In genomic region chr4:105422207-105422920, GRCh38 we compare ENCODE assay signal across 23 cellular contexts.
"Had no signal": no experiment of that assay in that cellular context is flagged by ENCODE, and none has a peak within 500 bp of the region (broad histone marks: within the 10 kb centered on the region; RNA-seq: fewer than 3 reads in every experiment).

No MANE protein-coding gene starts in this region.

- H3K4me1 Mint-ChIP-seq: mesothelial cell of epicardium, nephron progenitor cell had no signal

- H3K4me3 Mint-ChIP-seq: mesothelial cell of epicardium, naive B cell, nephron progenitor cell had no signal

- FAIRE-seq: colon, keratinocyte, urothelium cell line had no signal

- ATAC-seq: gastrocnemius medialis, left lobe of liver, mucosa of descending colon, sciatic nerve had no signal

- DNase-seq: cerebellar nuclear complex; dorsolateral prefrontal cortex; effector CD4-positive, alpha-beta T cell; gastrocnemius medialis; head of caudate nucleus; mesenchymal stem cell; mucosa of descending colon; naive B cell; nephron progenitor cell; nucleus accumbens; retina; stimulated activated CD4-positive, alpha-beta T cell treated with anti-CD3 and anti-CD28 coated beads, Interleukin-12 subunit alpha, Interleukin-12 subunit beta, amount 100 ng/mL, for 4 hours; stimulated activated CD4-positive, alpha-beta T cell treated with anti-CD3 and anti-CD28 coated beads, Interleukin-1b, Interleukin-23, amount 100 ng/mL, for 48 hours; stimulated activated CD4-positive, alpha-beta T cell treated with anti-CD3 and anti-CD28 coated beads, Interleukin-4, amount 100 ng/mL, for 1 hour; stimulated activated CD8-positive, alpha-beta memory T cell treated with anti-CD3 and anti-CD28 coated beads, Interleukin-4, amount 100 ng/mL, for 48 hours; stimulated activated naive CD4-positive, alpha-beta T cell treated with Interleukin-2 at 50 U/mL for 16 hours; upper lobe of left lung had no signal

- H3K27me3 Mint-ChIP-seq: naive B cell had no signal
